ENCODE assay signal across 14 cellular contexts in genomic region chr9:69317894-69318293, GRCh38. TPM values are rescaled to one million over a fixed set of nuclear protein-coding genes. Genes with fewer than 3 reads are reported as not detected.
DNase-seq lines count a peak whose midpoint lies in the region; ATAC-seq, FAIRE-seq and TF ChIP-seq lines count a peak whose summit lies in the region.
"Had no signal": no experiment of that assay in that cellular context is flagged by ENCODE, and none has a peak within 500 bp of the region (broad histone marks: within the 10 kb centered on the region; RNA-seq: fewer than 3 reads in every experiment).

No MANE protein-coding gene starts in this region.

- DNase-seq in GM12878 (ENCODE audit: low read depth, low spot score) (peak; percentile 7), DMS79 treated with DMSO at 0.1 percent for 48 hours (lab: John Stamatoyannopoulos, UW) (no peak), NCI-H2196 (lab: John Stamatoyannopoulos, UW; ENCODE audit: unreplicated experiment) (no peak)
- DNase-seq: DMS 273 treated with DMSO at 0.1 percent for 48 hours, kidney, NCI-H510A, SJCRH30, WERI-Rb-1 had no signal

- H3K4me1 ChIP-seq in GM12878 (ENCODE audit: control insufficient read depth, insufficient read depth, low read length), result no peaks in the 10 kb centered on the region
- H3K4me1 ChIP-seq: foreskin keratinocyte, SJCRH30, suprapubic skin had no signal

- peak; percentile 95 for ATAC-seq in GM18868 (IDR thresholded peaks at IDR 0.05; ENCODE audit: unreplicated experiment)
- peak; percentile 82 for ATAC-seq in GM21381 (IDR thresholded peaks at IDR 0.05; ENCODE audit: unreplicated experiment)
- ATAC-seq in HG03066 (IDR thresholded peaks at IDR 0.05; ENCODE audit: low read depth, unreplicated experiment), result peak; percentile 74
- peak; percentile 73 for ATAC-seq in GM12878
- no peak for ATAC-seq in HG03025 (IDR thresholded peaks at IDR 0.05; ENCODE audit: low FRiP score, unreplicated experiment)

- H3K27me3 ChIP-seq in GM12878 (replicated peaks in 1 of 2; ENCODE audit: control insufficient read depth in 2 of 2, insufficient read depth in 2 of 2, low read length in 1 of 2), result no peaks in the 10 kb centered on the region; a peak in 2 of 4 replicates
- H3K27me3 ChIP-seq: suprapubic skin had no signal

- H3K27ac ChIP-seq in GM12878 (ENCODE audit: control insufficient read depth, insufficient read depth), result no peak overlapping the region
- H3K27ac ChIP-seq: foreskin keratinocyte, SJCRH30, suprapubic skin, WERI-Rb-1 had no signal

- no peaks in the 10 kb centered on the region; the same call in 2 of the 3 replicates for H3K9me3 ChIP-seq in GM12878 (replicated peaks; ENCODE audit: control insufficient read depth, insufficient read depth, low read length)
- H3K9me3 ChIP-seq: SJCRH30 had no signal

- BruUV-seq in GM12878 (replicated peaks; lab: Mats Ljungman, UMichigan), result no TSS peak

- CTCF ChIA-PET in GM12878 (lab: Yijun Ruan, JAX), result interaction anchor here (0.7 kb wide), 1 partner anchor 123 kb away, joined by 3 read pairs; no protein-coding TSS in a partner anchor

- no peak for TF ChIP-seq CTCF in GM12878 (IDR thresholded peaks at IDR 0.05 in 2 of 3, conservative IDR thresholded peaks at IDR 0.05 in 1 of 3; ENCODE audit: control insufficient read depth in 2 of 3, extremely low read depth in 1 of 3, insufficient read depth in 1 of 3, low read depth in 3 of 3, low read length in 3 of 3)

- TF ChIP-seq RAD21 in GM12878 (IDR thresholded peaks at IDR 0.05; ENCODE audit: insufficient read depth, low read depth, low read length), result no peak

- no peak overlapping the region for H3K4me3 ChIP-seq in GM12878
- H3K4me3 ChIP-seq: SJCRH30, suprapubic skin had no signal

- H3K9ac ChIP-seq in GM12878 (ENCODE audit: control insufficient read depth, insufficient read depth, low read length), result no peak overlapping the region

- intact Hi-C loops in GM12878 (cut with micrococcal nuclease; ENCODE audit: unreplicated experiment), result no loop called here

- RAD21 ChIA-PET in GM12878 (lab: Charles Lee; ENCODE audit: unreplicated experiment), result no interaction called here

- TF ChIP-seq POLR2A in GM12878 (IDR thresholded peaks at IDR 0.05; ENCODE audit: low read depth, low read length), result no peak

- no peak for FAIRE-seq in GM12878 (lab: Jason Lieb, UNC)
- FAIRE-seq: kidney had no signal

- no peaks in the 10 kb centered on the region for H3K79me2 ChIP-seq in GM12878 (ENCODE audit: control insufficient read depth, insufficient read depth, low read length)

- no peak overlapping the region for H3K4me2 ChIP-seq in GM12878 (ENCODE audit: control insufficient read depth, insufficient read depth)

- POLR2A ChIA-PET in GM12878 (lab: Charles Lee), result no interaction called here

- H3K36me3 ChIP-seq in GM12878 (ENCODE audit: control insufficient read depth in 2 of 2, insufficient read depth in 2 of 2, low read length in 1 of 2), result no peaks in the 10 kb centered on the region
- H3K36me3 ChIP-seq: SJCRH30, suprapubic skin, WERI-Rb-1 had no signal

- TF ChIP-seq EP300 in GM12878 (IDR thresholded peaks at IDR 0.05; ENCODE audit: borderline replicate concordance in 1 of 2, control insufficient read depth in 1 of 2, low read depth in 2 of 2, low read length in 2 of 2), result no peak

- H2AFZ ChIP-seq in GM12878 (ENCODE audit: control insufficient read depth, low read depth, low read length), result no peak overlapping the region

- no peaks in the 10 kb centered on the region for H4K20me1 ChIP-seq in GM12878 (ENCODE audit: control insufficient read depth, insufficient read depth)

- SMC1A ChIA-PET in GM12878 (lab: Charles Lee; ENCODE audit: uncharacterized antibody, unreplicated experiment), result no interaction called here

- in situ Hi-C loops in GM12878 (cut with MboI), result no loop called here

TF ChIP-seq in GM12878, 131 proteins besides CTCF, POLR2A, EP300 and RAD21:
- no peak for TF ChIP-seq GABPA (IDR thresholded peaks at IDR 0.05; ENCODE audit: low read depth)
- peak; percentile 77 for TF ChIP-seq MEF2B (IDR thresholded peaks at IDR 0.05; ENCODE audit: partially characterized antibody, poor library complexity, severe bottlenecking)

RNA-seq across cellular contexts. Expression of gene ENTREP1, which starts 7.1 kb away (rescaled TPM):
- total RNA-seq in GM12878 (2013; cell fraction: nucleolus; rRNA removed), result not detected in 2 replicates
- total RNA-seq in GM12878 (2014; rRNA removed) (not detected in 2 replicates), GM12878 (2014; rRNA removed; fragmentation: Illumina TruSeq; extraction: Trizol) (not detected in 2 replicates), GM12878 (2021) (not detected in 2 replicates)
- polyA plus RNA-seq in GM12878 (2011; ENCODE audit: low read depth), result not detected
- polyA plus RNA-seq in GM12878 (2011; rRNA removed) (not detected in 2 replicates), GM12878 (2014; fragmentation: Illumina TruSeq; extraction: Trizol) (not detected in 2 replicates), GM12878 (2014; fragmentation: Nextera tagmentation; extraction: Ambion mirVana) (not detected), GM12878 (2014; rRNA removed) (not detected in 2 replicates), GM12878 (2016; fragmentation: Nextera tagmentation; extraction: Ambion mirVana) (not detected)
- not detected in 2 replicates for polyA plus RNA-seq in GM12878 (2011; cell fraction: cytosol; rRNA removed)
- 0.06 and 0.12 TPM in 2 replicates for polyA plus RNA-seq in GM12878 (2011; cell fraction: nucleus; rRNA removed)
- not detected in 2 replicates for polyA plus RNA-seq in GM12878 (2012)
- not detected in 2 replicates for polyA minus RNA-seq in GM12878 (2011; rRNA and poly(A)+ RNA removed)
- not detected in 2 replicates for polyA minus RNA-seq in GM12878 (2011; cell fraction: cytosol; rRNA and poly(A)+ RNA removed)
- not detected in 2 replicates for polyA minus RNA-seq in GM12878 (2011; cell fraction: nucleus; rRNA and poly(A)+ RNA removed)
